Comparison of ENCODE assay signal across 25 cellular contexts in genomic region chr15:42693496-42693895, GRCh38.
"Had no signal": no experiment of that assay in that cellular context is flagged by ENCODE, and none has a peak within 500 bp of the region (broad histone marks: within the 10 kb centered on the region; RNA-seq: fewer than 3 reads in every experiment).

No MANE protein-coding gene starts in this region.

- H3K9me3 ChIP-seq: adrenal gland, body of pancreas, esophagus squamous epithelium had no signal

- H3K4me3 Mint-ChIP-seq: activated CD4-positive, alpha-beta memory T cell treated with anti-CD3 and anti-CD28 coated beads for 36 hours; activated CD4-positive, alpha-beta T cell treated with anti-CD3 and anti-CD28 coated beads for 36 hours; activated CD4-positive, alpha-beta T cell treated with anti-CD3 and anti-CD28 coated beads, Interleukin-2, amount 10 ng/mL, durations not matched to agents 24 days and 14 days; activated naive CD4-positive, alpha-beta T cell treated with anti-CD3 and anti-CD28 coated beads, Interleukin-2, amount 50 U/mL, for 24 hours; activated naive CD8-positive, alpha-beta T cell treated with anti-CD3 and anti-CD28 coated beads for 36 hours; activated naive CD8-positive, alpha-beta T cell treated with anti-CD3 and anti-CD28 coated beads, Interleukin-2, amount 50 U/mL, for 24 hours; activated T-cell treated with anti-CD3 and anti-CD28 coated beads, Interleukin-2, amount 50 U/mL, for 24 hours; activated T-cell treated with anti-CD3 and anti-CD28 coated beads, Interleukin-2, amount 50 U/mL, for 72 hours had no signal

- H3K27ac Mint-ChIP-seq: activated CD4-positive, alpha-beta memory T cell treated with anti-CD3 and anti-CD28 coated beads for 36 hours; activated CD4-positive, alpha-beta T cell treated with anti-CD3 and anti-CD28 coated beads for 36 hours; activated CD4-positive, alpha-beta T cell treated with anti-CD3 and anti-CD28 coated beads, Interleukin-2, amount 10 ng/mL, durations not matched to agents 24 days and 14 days; activated naive CD4-positive, alpha-beta T cell treated with anti-CD3 and anti-CD28 coated beads, Interleukin-2, amount 50 U/mL, for 24 hours; activated naive CD8-positive, alpha-beta T cell treated with anti-CD3 and anti-CD28 coated beads for 36 hours; activated naive CD8-positive, alpha-beta T cell treated with anti-CD3 and anti-CD28 coated beads, Interleukin-2, amount 50 U/mL, for 24 hours; activated T-cell treated with anti-CD3 and anti-CD28 coated beads, Interleukin-2, amount 50 U/mL, for 24 hours; activated T-cell treated with anti-CD3 and anti-CD28 coated beads, Interleukin-2, amount 50 U/mL, for 72 hours had no signal

- H3K27me3 ChIP-seq: adrenal gland, body of pancreas, esophagus squamous epithelium had no signal

- H3K4me1 ChIP-seq: adrenal gland, body of pancreas, esophagus squamous epithelium had no signal

- H3K36me3 ChIP-seq: adrenal gland had no signal

- ATAC-seq: activated CD4-positive, alpha-beta T cell treated with anti-CD3 and anti-CD28 coated beads for 36 hours; activated naive CD8-positive, alpha-beta T cell treated with anti-CD3 and anti-CD28 coated beads, Interleukin-2, amount 50 U/mL, for 24 hours; activated T-cell treated with anti-CD3 and anti-CD28 coated beads, Interleukin-2, amount 50 U/mL, for 72 hours; body of pancreas had no signal

- H3K27ac ChIP-seq: adrenal gland, body of pancreas, epithelial cell of prostate, esophagus squamous epithelium had no signal

- H3K4me3 ChIP-seq: adrenal gland, body of pancreas, esophagus squamous epithelium had no signal

- H3K36me3 Mint-ChIP-seq: activated CD4-positive, alpha-beta memory T cell treated with anti-CD3 and anti-CD28 coated beads for 36 hours; activated naive CD4-positive, alpha-beta T cell treated with anti-CD3 and anti-CD28 coated beads, Interleukin-2, amount 50 U/mL, for 24 hours; activated naive CD8-positive, alpha-beta T cell treated with anti-CD3 and anti-CD28 coated beads for 36 hours had no signal

- H3K9me3 Mint-ChIP-seq: activated CD4-positive, alpha-beta memory T cell treated with anti-CD3 and anti-CD28 coated beads for 36 hours; activated CD4-positive, alpha-beta T cell treated with anti-CD3 and anti-CD28 coated beads, Interleukin-2, amount 10 ng/mL, durations not matched to agents 24 days and 14 days; activated naive CD4-positive, alpha-beta T cell treated with anti-CD3 and anti-CD28 coated beads, Interleukin-2, amount 50 U/mL, for 24 hours; activated naive CD8-positive, alpha-beta T cell treated with anti-CD3 and anti-CD28 coated beads for 36 hours; activated naive CD8-positive, alpha-beta T cell treated with anti-CD3 and anti-CD28 coated beads, Interleukin-2, amount 50 U/mL, for 24 hours; activated T-cell treated with anti-CD3 and anti-CD28 coated beads, Interleukin-2, amount 50 U/mL, for 24 hours; activated T-cell treated with anti-CD3 and anti-CD28 coated beads, Interleukin-2, amount 50 U/mL, for 72 hours had no signal

- DNase-seq: activated CD4-positive, alpha-beta memory T cell treated with anti-CD3 and anti-CD28 coated beads for 36 hours; activated CD4-positive, alpha-beta T cell treated with anti-CD3 and anti-CD28 coated beads for 36 hours; activated CD4-positive, alpha-beta T cell treated with anti-CD3 and anti-CD28 coated beads, Interleukin-2, amount 10 ng/mL, durations not matched to agents 24 days and 14 days; activated CD4-positive, CD25-positive, alpha-beta regulatory T cell; activated CD4-positive, CD25-positive, alpha-beta regulatory T cell treated with anti-CD3 and anti-CD28 coated beads, Interleukin-2, amount 50 U/mL, for 72 hours; activated CD8-positive, alpha-beta memory T cell treated with anti-CD3 and anti-CD28 coated beads, Interleukin-2, amount 50 U/mL, for 48 hours; activated effector memory CD4-positive, alpha-beta T cell treated with Interleukin-2 at 50 U/mL for 16 hours; activated gamma-delta T cell treated with Interleukin-2 at 50 U/mL for 16 hours; activated naive CD4-positive, alpha-beta T cell treated with Interleukin-2 at 50 U/mL for 16 hours; activated naive CD8-positive, alpha-beta T cell treated with anti-CD3 and anti-CD28 coated beads for 36 hours; activated naive CD8-positive, alpha-beta T cell treated with anti-CD3 and anti-CD28 coated beads, Interleukin-2, amount 50 U/mL, for 24 hours; activated T-cell treated with anti-CD3 and anti-CD28 coated beads for 4 hours; activated T-cell treated with anti-CD3 and anti-CD28 coated beads, Interleukin-2, amount 50 U/mL, for 24 hours; activated T-cell treated with anti-CD3 and anti-CD28 coated beads, Interleukin-2, amount 50 U/mL, for 72 hours; amygdala; aorta; body of pancreas; caudate nucleus; effector CD8-positive, alpha-beta T cell; esophagus squamous epithelium; T-helper 1 cell; T-helper 2 cell had no signal

- H3K27me3 Mint-ChIP-seq: activated CD4-positive, alpha-beta memory T cell treated with anti-CD3 and anti-CD28 coated beads for 36 hours; activated CD4-positive, alpha-beta T cell treated with anti-CD3 and anti-CD28 coated beads for 36 hours; activated CD4-positive, alpha-beta T cell treated with anti-CD3 and anti-CD28 coated beads, Interleukin-2, amount 10 ng/mL, durations not matched to agents 24 days and 14 days; activated naive CD4-positive, alpha-beta T cell treated with anti-CD3 and anti-CD28 coated beads, Interleukin-2, amount 50 U/mL, for 24 hours; activated naive CD8-positive, alpha-beta T cell treated with anti-CD3 and anti-CD28 coated beads for 36 hours; activated naive CD8-positive, alpha-beta T cell treated with anti-CD3 and anti-CD28 coated beads, Interleukin-2, amount 50 U/mL, for 24 hours; activated T-cell treated with anti-CD3 and anti-CD28 coated beads, Interleukin-2, amount 50 U/mL, for 24 hours had no signal
